In genomic region chr11:1242751-1243150, GRCh38 we compare ENCODE assay signal across 3 cellular contexts. TPM values are rescaled to one million over a fixed set of nuclear protein-coding genes. Genes with fewer than 3 reads are reported as not detected.
"Had no signal": no experiment of that assay in that cellular context is flagged by ENCODE, and none has a peak within 500 bp of the region (broad histone marks: within the 10 kb centered on the region; RNA-seq: fewer than 3 reads in every experiment).

No MANE protein-coding gene starts in this region.

RNA-seq across cellular contexts. Expression of gene MUC5B, which starts 19.9 kb away (rescaled TPM):
- total RNA-seq: HepG2, IMR-90 had no signal
- polyA plus RNA-seq: IgD-negative memory B cell, IMR-90 had no signal
